8 cellular contexts compared by ENCODE assay signal in genomic region chr2:121075006-121075545, GRCh38.
A peak's percentile ranks its signal among the peaks of the same experiment; 100 is the strongest.
DNase-seq lines count a peak whose midpoint lies in the region; ATAC-seq and TF ChIP-seq lines count a peak whose summit lies in the region.

No MANE protein-coding gene starts in this region.

- peak overlapping the region; percentile 48 for H3K4me3 Mint-ChIP-seq in MCF 10A (ENCODE audit: unreplicated experiment)

- TSS peak; percentile 100 for BruUV-seq in MCF 10A (replicated peaks; lab: Mats Ljungman, UMichigan)

- POLR2A ChIA-PET in HEK293 (lab: Yijun Ruan, JAX) = interaction anchor here (0.5 to 2.0 kb wide), 17 partner anchors 13 to 575 kb away, joined by 3 to 10 read pairs (median 4); partner anchors contain the start of genes CLASP1, GLI2 and RNU4ATAC
- POLR2A ChIA-PET in MCF 10A (lab: Yijun Ruan, JAX) = interaction anchor here (0.6 to 1.3 kb wide), 8 partner anchors 139 to 674 kb away, joined by 3 to 5 read pairs (median 4); partner anchors contain the start of gene RNU4ATAC

- DNase-seq in DMS 273 treated with DMSO at 0.1 percent for 48 hours (lab: John Stamatoyannopoulos, UW) (peak; percentile 96), NCI-H82 treated with DMSO at 0.1 percent for 48 hours (lab: John Stamatoyannopoulos, UW; ENCODE audit: unreplicated experiment) (peak; percentile 75), MCF 10A (ENCODE audit: unreplicated experiment) (peak; percentile 96), mesendoderm (peak; percentile 100), esophagus squamous epithelium (lab: John Stamatoyannopoulos, UW) (no peak)

- no peak overlapping the region for H3K23ac ChIP-seq in mesendoderm (ENCODE audit: low read length)

- no peaks in the 10 kb centered on the region for H3K79me2 ChIP-seq in mesendoderm (ENCODE audit: control insufficient read depth, insufficient read depth, low read length)

- H3K4ac ChIP-seq in mesendoderm (ENCODE audit: low read depth, low read length) = no peak overlapping the region

- H4K8ac ChIP-seq in mesendoderm (ENCODE audit: low read depth, low read length) = no peak overlapping the region

- peak overlapping the region; percentile 72 for H3K56ac ChIP-seq in mesendoderm (ENCODE audit: low read length)

- TF ChIP-seq POLR2A in esophagus squamous epithelium (IDR thresholded peaks at IDR 0.05) = peak in 2 of 4 donors; percentile 37 to 48

- no peaks in the 10 kb centered on the region for H3K27me3 ChIP-seq in mesendoderm (ENCODE audit: insufficient read depth, low read length, poor library complexity)
- peaks cover 0 to 93% (median 0%) of the 10 kb centered on the region in 4 donors for H3K27me3 ChIP-seq in esophagus squamous epithelium

- H2BK120ac ChIP-seq in mesendoderm (ENCODE audit: low read depth, low read length) = no peak overlapping the region

- H3K9ac ChIP-seq in mesendoderm (ENCODE audit: low read length) = peak overlapping the region; percentile 16

- peaks cover 4% of the 10 kb centered on the region for H3K4me1 Mint-ChIP-seq in MCF 10A (ENCODE audit: insufficient read depth, unreplicated experiment)

- no peaks in the 10 kb centered on the region for H3K36me3 ChIP-seq in HEK293 (ENCODE audit: control insufficient read depth in 2 of 2, insufficient read depth in 1 of 2, low read length in 2 of 2)
- no peaks in the 10 kb centered on the region for H3K36me3 ChIP-seq in mesendoderm (ENCODE audit: control insufficient read depth, insufficient read depth, low read length)
- H3K36me3 ChIP-seq in esophagus squamous epithelium = no peaks in the 10 kb centered on the region

- no peak overlapping the region for H3K27ac Mint-ChIP-seq in MCF 10A (ENCODE audit: low read depth, unreplicated experiment)

- peaks cover 8% of the 10 kb centered on the region; the same call in 1 of the 2 replicates for H3K4me1 ChIP-seq in HEK293 (ENCODE audit: control insufficient read depth, insufficient read depth, low read length)
- peaks cover 1% of the 10 kb centered on the region for H3K4me1 ChIP-seq in mesendoderm (ENCODE audit: control insufficient read depth, low read depth, low read length)
- peaks cover 0 to 31% (median 17%) of the 10 kb centered on the region in 3 donors for H3K4me1 ChIP-seq in esophagus squamous epithelium

- no peak for TF ChIP-seq CTCF in HEK293 (tag by site-specific recombination; IDR thresholded peaks at IDR 0.05)
- TF ChIP-seq CTCF in MCF 10A (IDR thresholded peaks at IDR 0.05; ENCODE audit: unreplicated experiment) = no peak
- no peak for TF ChIP-seq CTCF in esophagus squamous epithelium (IDR thresholded peaks at IDR 0.05)

- H3K36me3 Mint-ChIP-seq in MCF 10A (ENCODE audit: insufficient read depth, unreplicated experiment) = peaks cover 6% of the 10 kb centered on the region

- WGBS in mesendoderm (ENCODE audit: extremely low coverage, insufficient coverage, low lambda C conversion rate) = no CpG with 5 or more reads among the region's 14 CpGs
- 3 to 6% methylated on average over 13 to 14 of the region's 14 CpGs for WGBS in esophagus squamous epithelium, 2 donors

- no peaks in the 10 kb centered on the region for H3K27me3 Mint-ChIP-seq in MCF 10A (ENCODE audit: insufficient read depth, unreplicated experiment)

- H3K9me3 Mint-ChIP-seq in MCF 10A (ENCODE audit: unreplicated experiment) = no peaks in the 10 kb centered on the region

- CTCF ChIA-PET in HEK293 (lab: Yijun Ruan, JAX) (interaction anchor here (0.5 to 9.1 kb wide), 12 partner anchors 10 to 1719 kb away, joined by 3 to 172 read pairs (median 4); no protein-coding TSS in a partner anchor), MCF 10A (lab: Yijun Ruan, JAX) (interaction anchor here (0.6 to 15.4 kb wide), 11 partner anchors 11 to 755 kb away, joined by 3 to 541 read pairs (median 4); no protein-coding TSS in a partner anchor)

- H3K18ac ChIP-seq in mesendoderm (ENCODE audit: low read length) = peak overlapping the region; percentile 39

- intact Hi-C loops in MCF 10A (cut with micrococcal nuclease) = loop anchor here (10.0 kb wide), 1 partner anchor 840 kb away; no protein-coding TSS in a partner anchor
- intact Hi-C loops in esophagus squamous epithelium (cut with DNase I) = no loop called here

- H2AK5ac ChIP-seq in mesendoderm (ENCODE audit: low read length) = no peak overlapping the region

- H2BK15ac ChIP-seq in mesendoderm (replicated peaks; ENCODE audit: low read depth) = no peak overlapping the region

- H3K79me1 ChIP-seq in mesendoderm (ENCODE audit: low read length) = no peaks in the 10 kb centered on the region

- H3K27ac ChIP-seq in HEK293 (ENCODE audit: extremely low read depth, low read depth, low read length) (peak overlapping the region; percentile 17; the same call in 1 of the 2 replicates), mesendoderm (ENCODE audit: low read depth, low read length) (no peak overlapping the region), esophagus squamous epithelium (peak overlapping the region in 2 of 4 donors; percentile 28 to 36)

- no peak for ATAC-seq in GM19351 (IDR thresholded peaks at IDR 0.05; ENCODE audit: unreplicated experiment)
- ATAC-seq in GM19328 (IDR thresholded peaks at IDR 0.05; ENCODE audit: unreplicated experiment) = no peak

- H2BK5ac ChIP-seq in mesendoderm (ENCODE audit: low read length) = no peak overlapping the region

- no peak overlapping the region for H3K4me3 ChIP-seq in HEK293 (ENCODE audit: low read depth, low read length)
- no peak overlapping the region for H3K4me3 ChIP-seq in mesendoderm (ENCODE audit: low read length)
- H3K4me3 ChIP-seq in esophagus squamous epithelium = peak overlapping the region in 1 of 4 donors; percentile 34

- no peak overlapping the region for H4K5ac ChIP-seq in mesendoderm (ENCODE audit: low read length)

- no peak overlapping the region for H3K4me2 ChIP-seq in mesendoderm (ENCODE audit: low read length)

- H3K9me3 ChIP-seq in HEK293 (ENCODE audit: control insufficient read depth, insufficient read depth, low read depth, low read length) (no peaks in the 10 kb centered on the region), esophagus squamous epithelium (no peaks in the 10 kb centered on the region)

TF ChIP-seq in HEK293, 187 proteins besides CTCF, POLR2A, EP300 and RAD21 (continues in another document):
- TF ChIP-seq ZNF629 (tag by site-specific recombination; IDR thresholded peaks at IDR 0.05) (peak; percentile 73; the same call in 1 of the 2 replicates), ZNF580 (tag by site-specific recombination; IDR thresholded peaks at IDR 0.05) (no peak), ATF2 (tag by site-specific recombination; IDR thresholded peaks at IDR 0.05; ENCODE audit: low read depth) (no peak), ZBTB8A (tag by site-specific recombination; IDR thresholded peaks at IDR 0.05) (0 out of 2 replicates have a peak, but pooled peaks have one; percentile 14), KLF17 (tag by site-specific recombination; IDR thresholded peaks at IDR 0.05) (peak; percentile 19; the same call in 1 of the 2 replicates), BCL11B (tag by site-specific recombination; IDR thresholded peaks at IDR 0.05; ENCODE audit: low read depth) (peak; percentile 76; the same call in 1 of the 2 replicates), ZNF624 (tag by site-specific recombination; IDR thresholded peaks at IDR 0.05) (no peak), ZNF266 (tag by site-specific recombination; IDR thresholded peaks at IDR 0.05; ENCODE audit: low read depth) (no peak), AEBP2 (tag by site-specific recombination; IDR thresholded peaks at IDR 0.05; ENCODE audit: borderline replicate concordance) (no peak), ZNF366 (tag by site-specific recombination; conservative IDR thresholded peaks at IDR 0.05) (peak; percentile 65), ZNF341 (tag by site-specific recombination; IDR thresholded peaks at IDR 0.05; ENCODE audit: low read depth) (peak; percentile 66; the same call in 1 of the 2 replicates)
